8 cellular contexts compared by ENCODE assay signal in genomic region chr14:77043177-77043983, GRCh38. TPM values are rescaled to one million over a fixed set of nuclear protein-coding genes. Genes with fewer than 3 reads are reported as not detected.
DNase-seq lines count a peak whose midpoint lies in the region; ATAC-seq, FAIRE-seq and TF ChIP-seq lines count a peak whose summit lies in the region.

No MANE protein-coding gene starts in this region.

- FAIRE-seq in K562 (lab: Jason Lieb, UNC), result peak; percentile 69

- TF ChIP-seq EP300 in K562 (IDR thresholded peaks at IDR 0.05; ENCODE audit: low read length), result peak; percentile 74

- H3K4me3 ChIP-seq in GM23248, result peak overlapping the region; percentile 61
- no peak overlapping the region for H3K4me3 ChIP-seq in RWPE2 (ENCODE audit: severe bottlenecking)
- no peak overlapping the region for H3K4me3 ChIP-seq in K562

- H3K27ac ChIP-seq in GM23248 (peak overlapping the region; percentile 100), RWPE2 (ENCODE audit: poor library complexity, severe bottlenecking) (peak overlapping the region; percentile 93), K562 (ENCODE audit: extremely low read depth, low read depth, low read length) (peak overlapping the region; percentile 92), layer of hippocampus (ENCODE audit: low read depth, low read length) (peak overlapping the region; percentile 97)

- 0 out of 2 replicates have a peak overlapping the region, but pooled peaks have one; percentile 18 for H2AFZ ChIP-seq in GM23248
- peak overlapping the region; percentile 93 for H2AFZ ChIP-seq in K562 (ENCODE audit: low read depth, low read length)

- no peaks in the 10 kb centered on the region for H3K27me3 ChIP-seq in GM23248 (replicated peaks; ENCODE audit: insufficient read depth)
- no peaks in the 10 kb centered on the region for H3K27me3 ChIP-seq in RWPE2 (ENCODE audit: insufficient read depth, poor library complexity, severe bottlenecking)
- no peaks in the 10 kb centered on the region for H3K27me3 ChIP-seq in K562 (ENCODE audit: control insufficient read depth in 2 of 2, insufficient read depth in 2 of 2, low read length in 2 of 2)
- no peaks in the 10 kb centered on the region for H3K27me3 ChIP-seq in layer of hippocampus (ENCODE audit: control insufficient read depth, insufficient read depth, low read length)

- TF ChIP-seq RAD21 in K562 (CRISPR knock-in tag; conservative IDR thresholded peaks at IDR 0.05 in 1 of 2, IDR thresholded peaks at IDR 0.05 in 1 of 2), result no peak

- ATAC-seq in RWPE2 (ENCODE audit: low read depth) (peak; percentile 26), K562 (no peak), GM21526 (IDR thresholded peaks at IDR 0.05; ENCODE audit: low FRiP score, unreplicated experiment) (no peak), GM18861 (IDR thresholded peaks at IDR 0.05; ENCODE audit: unreplicated experiment) (no peak), GM19328 (IDR thresholded peaks at IDR 0.05; ENCODE audit: unreplicated experiment) (no peak)

- POLR2A ChIA-PET in K562 (lab: Yijun Ruan, JAX), result interaction anchor here (0.7 to 2.2 kb wide), 2 partner anchors 19 to 1897 kb away, joined by 3 to 6 read pairs; no protein-coding TSS in a partner anchor

- peaks cover 65% of the 10 kb centered on the region for H3F3A ChIP-seq in GM23248 (ENCODE audit: insufficient read depth)

- H3K9me3 ChIP-seq in GM23248 (ENCODE audit: low read depth) (no peaks in the 10 kb centered on the region), RWPE2 (ENCODE audit: severe bottlenecking) (no peaks in the 10 kb centered on the region), K562 (replicated peaks; ENCODE audit: control insufficient read depth, insufficient read depth, low read depth, low read length) (no peaks in the 10 kb centered on the region)

- in situ Hi-C loops in GM23248 (cut with MboI) (no loop called here), K562 (cut with MboI) (no loop called here)

- H3K9ac ChIP-seq in GM23248, result peak overlapping the region; percentile 93
- peak overlapping the region; percentile 57 to 73; a peak in 3 of 4 replicates for H3K9ac ChIP-seq in K562 (ENCODE audit: insufficient read depth in 1 of 2, low read depth in 2 of 2, low read length in 2 of 2)

- no peak for TF ChIP-seq CTCF in RWPE2 (IDR thresholded peaks at IDR 0.05; ENCODE audit: poor library complexity, severe bottlenecking)
- no peak for TF ChIP-seq CTCF in K562 (IDR thresholded peaks at IDR 0.05 in 2 of 3, conservative IDR thresholded peaks at IDR 0.05 in 1 of 3; ENCODE audit: insufficient read depth in 2 of 3, low read depth in 1 of 3, low read length in 3 of 3)

- no peaks in the 10 kb centered on the region for H3K9me2 ChIP-seq in GM23248 (ENCODE audit: insufficient read depth)

- CTCF ChIA-PET in K562 (lab: Yijun Ruan, JAX; ENCODE audit: low intra/inter-chr PET ratio), result interaction anchor here (0.6 kb wide), 1 partner anchor 33 kb away, joined by 4 read pairs; no protein-coding TSS in a partner anchor

- intact Hi-C loops in K562 (cut with micrococcal nuclease), result loop anchor here (5.0 kb wide), 1 partner anchor 81 kb away; no protein-coding TSS in a partner anchor

- no peaks in the 10 kb centered on the region for H4K20me1 ChIP-seq in GM23248 (ENCODE audit: insufficient read depth)
- H4K20me1 ChIP-seq in K562 (replicated peaks; ENCODE audit: control insufficient read depth, insufficient read depth, low read length), result no peaks in the 10 kb centered on the region

- H3K4me2 ChIP-seq in GM23248 (ENCODE audit: unreplicated experiment) (peak overlapping the region; percentile 86), K562 (ENCODE audit: insufficient read depth, low read length) (peak overlapping the region; percentile 69)

- H3K36me3 ChIP-seq in GM23248 (ENCODE audit: low read depth) (no peaks in the 10 kb centered on the region), RWPE2 (ENCODE audit: low read depth) (no peaks in the 10 kb centered on the region), K562 (ENCODE audit: control insufficient read depth, insufficient read depth, low read length) (no peaks in the 10 kb centered on the region)

- H3K4me1 ChIP-seq in GM23248 (ENCODE audit: insufficient read depth) (peaks cover 74% of the 10 kb centered on the region), RWPE2 (ENCODE audit: insufficient read depth, poor library complexity, severe bottlenecking) (peaks cover 84% of the 10 kb centered on the region), K562 (replicated peaks in 1 of 2; ENCODE audit: control insufficient read depth in 2 of 2, insufficient read depth in 2 of 2, low read length in 2 of 2) (peaks cover 57 to 73% of the 10 kb centered on the region in 2 experiments)

- H3K9me1 ChIP-seq in K562 (ENCODE audit: control insufficient read depth, insufficient read depth, low read length), result no peaks in the 10 kb centered on the region

- no TSS peak for BruUV-seq in K562 (replicated peaks; lab: Mats Ljungman, UMichigan)

- TF ChIP-seq POLR2A in K562 (conservative IDR thresholded peaks at IDR 0.05), result no peak

- WGBS in GM23248 (ENCODE audit: low coverage in 1 of 2, low lambda C conversion rate in 2 of 2, missing lambda C conversion rate in 2 of 2), 2 experiments, result 11 to 18% methylated on average over 10 of the region's 10 CpGs
- 19% methylated on average over 10 of the region's 10 CpGs for WGBS in K562 (ENCODE audit: insufficient coverage, low coverage, missing lambda C conversion rate)

- H3K79me2 ChIP-seq in GM23248 (ENCODE audit: insufficient read depth), result no peaks in the 10 kb centered on the region
- H3K79me2 ChIP-seq in K562 (ENCODE audit: control insufficient read depth, insufficient read depth, low read length), result no peaks in the 10 kb centered on the region

- peak; percentile 95 for DNase-seq in GM23248
- DNase-seq in RWPE2 (ENCODE audit: low spot score), result no peak
- peak in 1 of 4 experiments; percentile 54 for DNase-seq in K562 (ENCODE audit: extremely low read depth in 1 of 4, low spot score in 3 of 4)
- DNase-seq in stimulated activated CD8-positive, alpha-beta memory T cell treated with anti-CD3 and anti-CD28 coated beads, Interleukin-7, amount 100 ng/mL, for 4 hours (ENCODE audit: low read depth in 2 of 2), result peak; percentile 28 to 50

RNA-seq across cellular contexts. Expression of gene IRF2BPL, which starts 14.9 kb away (rescaled TPM):
- 43.4 and 51.0 TPM in 2 replicates for total RNA-seq in GM23248 (2014; rRNA removed; shearing (Covaris generic))
- polyA plus RNA-seq in GM23248 (2016; fragmentation: Nextera tagmentation; extraction: Ambion mirVana), result 4.8 and 4.9 TPM in 2 replicates
- total RNA-seq in K562 (2011; cell fraction: chromatin; rRNA removed; ENCODE audit: low replicate concordance), result 1.8 and 3.8 TPM in 2 replicates
- total RNA-seq in K562 (2011; cell fraction: nucleolus; rRNA removed), result 5.5 and 6.5 TPM in 2 replicates
- total RNA-seq in K562 (2011; cell fraction: nucleoplasm; rRNA removed), result 2.5 and 3.7 TPM in 2 replicates
- total RNA-seq in K562 (2014; rRNA removed), result 14.4 and 18.2 TPM in 2 replicates
- 2.4 and 2.5 TPM in 2 replicates for total RNA-seq in K562 (2014; rRNA removed; fragmentation: Illumina TruSeq; extraction: Trizol)
- 4.2 and 5.1 TPM in 2 replicates for total RNA-seq in K562 (2015; rRNA removed; fragmentation: Illumina TruSeq; extraction: Trizol)
- total RNA-seq in K562 (2021), result 21.6 and 22.1 TPM in 2 replicates
- polyA plus RNA-seq in K562 (2011; rRNA removed), result 1.3 and 2.8 TPM in 2 replicates
- polyA plus RNA-seq in K562 (2011; cell fraction: cytosol; rRNA removed), result 1.7 and 4.5 TPM in 2 replicates
- polyA plus RNA-seq in K562 (2011; cell fraction: nucleus; rRNA removed), result 3.2 and 4.7 TPM in 2 replicates
- 16.8 and 19.2 TPM in 2 replicates for polyA plus RNA-seq in K562 (2012)
- polyA plus RNA-seq in K562 (2014; fragmentation: Illumina TruSeq; extraction: Trizol), result 2.5 and 3.6 TPM in 2 replicates
- under 1 TPM; 0.52 to 0.75 TPM for polyA plus RNA-seq in K562 (2014; fragmentation: Nextera tagmentation; extraction: Ambion mirVana)
- polyA plus RNA-seq in K562 (2014; rRNA removed), result 6.5 and 6.9 TPM in 2 replicates
- polyA minus RNA-seq in K562 (2011; rRNA and poly(A)+ RNA removed), result 2.2 TPM in 2 replicates
- 6.6 and 10.5 TPM in 2 replicates for polyA minus RNA-seq in K562 (2011; cell fraction: cytosol; rRNA and poly(A)+ RNA removed)
- 3.1 and 5.6 TPM in 2 replicates for polyA minus RNA-seq in K562 (2011; cell fraction: nucleus; rRNA and poly(A)+ RNA removed)

RNA-seq across cellular contexts. Expression of gene CIPC, which starts 54.7 kb away (rescaled TPM):
- total RNA-seq in GM23248 (2014; rRNA removed; shearing (Covaris generic)), result 10.8 and 14.4 TPM in 2 replicates
- polyA plus RNA-seq in GM23248 (2016; fragmentation: Nextera tagmentation; extraction: Ambion mirVana) (5.5 and 5.6 TPM in 2 replicates), K562 (2011; rRNA removed) (15.3 and 16.9 TPM in 2 replicates), K562 (2014; fragmentation: Illumina TruSeq; extraction: Trizol) (9.6 and 11.4 TPM in 2 replicates), K562 (2014; fragmentation: Nextera tagmentation; extraction: Ambion mirVana) (1 to 10 TPM; 5.0 to 6.5 TPM), K562 (2014; rRNA removed) (9.0 and 10.8 TPM in 2 replicates)
- total RNA-seq in K562 (2011; cell fraction: chromatin; rRNA removed; ENCODE audit: low replicate concordance), result 10.6 and 18.5 TPM in 2 replicates
- total RNA-seq in K562 (2011; cell fraction: nucleolus; rRNA removed), result 9.2 and 11.6 TPM in 2 replicates
- 15.0 and 19.5 TPM in 2 replicates for total RNA-seq in K562 (2011; cell fraction: nucleoplasm; rRNA removed)
- total RNA-seq in K562 (2014; rRNA removed) (8.5 and 11.1 TPM in 2 replicates), K562 (2014; rRNA removed; fragmentation: Illumina TruSeq; extraction: Trizol) (11.5 and 12.1 TPM in 2 replicates), K562 (2015; rRNA removed; fragmentation: Illumina TruSeq; extraction: Trizol) (11.1 and 11.9 TPM in 2 replicates), K562 (2021) (10.7 and 14.4 TPM in 2 replicates)
- 9.1 and 10.5 TPM in 2 replicates for polyA plus RNA-seq in K562 (2011; cell fraction: cytosol; rRNA removed)
- polyA plus RNA-seq in K562 (2011; cell fraction: nucleus; rRNA removed), result 14.3 and 15.5 TPM in 2 replicates
- 5.6 and 8.3 TPM in 2 replicates for polyA plus RNA-seq in K562 (2012)
- polyA minus RNA-seq in K562 (2011; rRNA and poly(A)+ RNA removed), result 13.3 and 14.9 TPM in 2 replicates
- 5.8 and 11.6 TPM in 2 replicates for polyA minus RNA-seq in K562 (2011; cell fraction: cytosol; rRNA and poly(A)+ RNA removed)
- polyA minus RNA-seq in K562 (2011; cell fraction: nucleus; rRNA and poly(A)+ RNA removed), result 7.7 and 8.3 TPM in 2 replicates
